ENCODE assay signal across 10 cellular contexts in genomic region chr11:86246293-86246675, GRCh38. TPM values are rescaled to one million over a fixed set of nuclear protein-coding genes. Genes with fewer than 3 reads are reported as not detected.
DNase-seq lines count a peak whose midpoint lies in the region; ATAC-seq and TF ChIP-seq lines count a peak whose summit lies in the region.
"Had no signal": no experiment of that assay in that cellular context is flagged by ENCODE, and none has a peak within 500 bp of the region (broad histone marks: within the 10 kb centered on the region; RNA-seq: fewer than 3 reads in every experiment).

No MANE protein-coding gene starts in this region.

- DNase-seq in heart left ventricle: no peak
- no peak for DNase-seq in left ventricle myocardium superior
- no peak for DNase-seq in brain microvascular endothelial cell
- no peak for DNase-seq in lower lobe of right lung
- DNase-seq in upper lobe of right lung: no peak
- no peak for DNase-seq in activated gamma-delta T cell (lab: John Stamatoyannopoulos, UW)
- DNase-seq: amniotic stem cell, NCI-H1436 treated with DMSO at 0.1 percent for 48 hours had no signal

- TF ChIP-seq CTCF in heart left ventricle (IDR thresholded peaks at IDR 0.05) (no peak), brain microvascular endothelial cell (IDR thresholded peaks at IDR 0.05; ENCODE audit: low read depth, low read length, missing control alignments) (no peak), lower lobe of right lung (IDR thresholded peaks at IDR 0.05) (no peak), upper lobe of right lung (IDR thresholded peaks at IDR 0.05) (no peak)

- no peaks in the 10 kb centered on the region for H3K9me3 ChIP-seq in heart left ventricle
- no peaks in the 10 kb centered on the region for H3K9me3 ChIP-seq in lower lobe of right lung
- no peaks in the 10 kb centered on the region for H3K9me3 ChIP-seq in upper lobe of right lung

- 67 to 73% (median 69%) methylated on average over 5 of the region's 5 CpGs for WGBS in heart left ventricle, 4 donors

- ATAC-seq in heart left ventricle (no peak), left ventricle myocardium superior (no peak), lower lobe of right lung (no peak), upper lobe of right lung (no peak), GM21786 (IDR thresholded peaks at IDR 0.05; ENCODE audit: unreplicated experiment) (no peak), GM21381 (IDR thresholded peaks at IDR 0.05; ENCODE audit: unreplicated experiment) (no peak)

- in situ Hi-C loops in brain microvascular endothelial cell (cut with HindIII; ENCODE audit: low pct_ligation_motif_present, low sequenced_read_pairs): no loop called here

- H3K4me3 ChIP-seq in heart left ventricle (peak overlapping the region in 11 of 12 donors; percentile 68 to 97 (median 86)), brain microvascular endothelial cell (ENCODE audit: low read depth, low read length) (peak overlapping the region; percentile 92), lower lobe of right lung (peak overlapping the region; percentile 81), upper lobe of right lung (peak overlapping the region; percentile 79)

- intact Hi-C loops in heart left ventricle (cut with DNase I) (loop anchor here in 1 of 10 donors (5.0 kb wide), 1 partner anchor 619 kb away; the partner anchor contains the start of genes DLG2 and TMEM126B), left ventricle myocardium superior (cut with micrococcal nuclease) (no loop called here), lower lobe of right lung (cut with DNase I) (no loop called here), upper lobe of right lung (cut with DNase I) (no loop called here)

- H3K27ac ChIP-seq in heart left ventricle (peak overlapping the region in 1 of 12 donors; percentile 99), brain microvascular endothelial cell (no peak overlapping the region), lower lobe of right lung (no peak overlapping the region), upper lobe of right lung (peak overlapping the region; percentile 97)

- TF ChIP-seq POLR2A in heart left ventricle (IDR thresholded peaks at IDR 0.05): no peak

- H3K36me3 ChIP-seq in heart left ventricle (peaks cover 0 to 8% (median under 1%) of the 10 kb centered on the region in 9 donors), brain microvascular endothelial cell (replicated peaks) (no peaks in the 10 kb centered on the region), lower lobe of right lung (no peaks in the 10 kb centered on the region), upper lobe of right lung (peaks cover 3% of the 10 kb centered on the region)

- H3K4me1 ChIP-seq in heart left ventricle (peaks cover 0 to 55% (median 36%) of the 10 kb centered on the region in 12 donors), lower lobe of right lung (peaks cover 31% of the 10 kb centered on the region), upper lobe of right lung (peaks cover 24% of the 10 kb centered on the region)

- H3K27me3 ChIP-seq in heart left ventricle (peaks cover 0 to 1% (median 0%) of the 10 kb centered on the region in 9 donors), brain microvascular endothelial cell (replicated peaks) (no peaks in the 10 kb centered on the region), lower lobe of right lung (ENCODE audit: low read depth) (no peaks in the 10 kb centered on the region), upper lobe of right lung (no peaks in the 10 kb centered on the region)

RNA-seq across cellular contexts. Expression of gene EED, which starts 1.7 kb away (rescaled TPM):
- total RNA-seq in heart left ventricle (10 to 100 TPM in 6 of 9 donors, 1 to 10 TPM in 3; 4.9 to 13.3 (median 11.4) TPM), left ventricle myocardium superior (14.5 TPM), lower lobe of right lung (21.0 TPM), upper lobe of right lung (21.3 TPM)
- polyA plus RNA-seq in heart left ventricle: 10 to 100 TPM in 1 of 2 donors, 1 to 10 TPM in 1; 9.5 to 13.5 TPM

RNA-seq across cellular contexts. Expression of gene HIKESHI, which starts 55.8 kb away (rescaled TPM):
- total RNA-seq in heart left ventricle: 10 to 100 TPM; 30.9 to 56.4 (median 46.6) TPM
- polyA plus RNA-seq in heart left ventricle: 10 to 100 TPM; 48.1 to 79.1 TPM
- 54.1 TPM for total RNA-seq in left ventricle myocardium superior
- 29.5 TPM for total RNA-seq in lower lobe of right lung
- 23.9 TPM for total RNA-seq in upper lobe of right lung
